ENCODE assay signal across 12 cellular contexts in the genomic region with DNA sequence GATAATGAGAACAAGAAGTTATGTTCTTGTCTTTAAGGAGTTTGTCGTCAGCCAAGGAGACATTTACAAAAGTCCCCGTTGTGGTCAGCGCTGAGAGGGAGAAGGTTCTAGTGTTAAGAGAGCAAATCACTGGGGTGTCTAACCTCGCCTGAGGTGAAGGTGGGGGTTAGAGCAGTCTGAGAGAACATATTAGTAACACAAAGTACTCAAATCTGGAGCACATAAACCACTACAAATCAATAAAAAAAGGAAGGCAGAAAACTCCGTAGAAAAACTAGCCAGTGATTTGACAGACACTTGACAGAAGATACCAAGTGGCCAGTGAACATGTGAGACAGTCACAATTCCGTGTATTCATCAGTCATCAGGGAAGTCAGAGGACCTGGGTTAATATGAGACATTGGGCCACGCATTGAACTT. TPM values are rescaled to one million over a fixed set of nuclear protein-coding genes. Genes with fewer than 3 reads are reported as not detected.
DNase-seq lines count a peak whose midpoint lies in the region; ATAC-seq and TF ChIP-seq lines count a peak whose summit lies in the region.
"Had no signal": no experiment of that assay in that cellular context is flagged by ENCODE, and none has a peak within 500 bp of the region (broad histone marks: within the 10 kb centered on the region; RNA-seq: fewer than 3 reads in every experiment).

No MANE protein-coding gene starts in this region.

- POLR2A ChIA-PET in activated CD4-positive, alpha-beta memory T cell treated with anti-CD3 and anti-CD28 coated beads for 36 hours (lab: Charles Lee) = no interaction called here
- POLR2A ChIA-PET in activated CD4-positive, alpha-beta memory T cell treated with anti-CD3 and anti-CD28 coated beads, Interleukin-2, amount 10 ng/mL, durations not matched to agents 7 days and 5 days (lab: Charles Lee) = no interaction called here

- H3K4me3 ChIP-seq in vagina = no peak overlapping the region
- H3K4me3 ChIP-seq: spleen had no signal

- H3K9me3 ChIP-seq in vagina = no peaks in the 10 kb centered on the region
- H3K9me3 ChIP-seq: spleen had no signal

- TF ChIP-seq CTCF in vagina (IDR thresholded peaks at IDR 0.05) = no peak

- H3K4me1 ChIP-seq in vagina = peaks cover 61% of the 10 kb centered on the region

- intact Hi-C loops in activated CD4-positive, alpha-beta memory T cell treated with anti-CD3 and anti-CD28 coated beads for 36 hours (cut with micrococcal nuclease) = no loop called here
- intact Hi-C loops in vagina (cut with DNase I) = no loop called here

- no peak overlapping the region for H3K4me3 Mint-ChIP-seq in activated CD4-positive, alpha-beta memory T cell treated with anti-CD3 and anti-CD28 coated beads for 36 hours
- H3K4me3 Mint-ChIP-seq in activated CD4-positive, alpha-beta memory T cell treated with anti-CD3 and anti-CD28 coated beads, Interleukin-2, amount 10 ng/mL, durations not matched to agents 7 days and 5 days = no peak overlapping the region
- no peak overlapping the region for H3K4me3 Mint-ChIP-seq in effector memory CD8-positive, alpha-beta T cell
- H3K4me3 Mint-ChIP-seq in stimulated activated naive B cell treated with anti-CD40 and anti-IgM and Interleukin-4, amounts not matched to agents 10 μg/mL and 1 μg/mL and 100 μg/mL, for 72 hours = peak overlapping the region in 1 of 2 donors; percentile 1

- H3K27me3 ChIP-seq in vagina = no peaks in the 10 kb centered on the region
- H3K27me3 ChIP-seq: spleen had no signal

- no peak overlapping the region for H3K27ac ChIP-seq in vagina

- no peak for TF ChIP-seq POLR2A in vagina (IDR thresholded peaks at IDR 0.05)

- no peaks in the 10 kb centered on the region for H3K27me3 Mint-ChIP-seq in activated CD4-positive, alpha-beta memory T cell treated with anti-CD3 and anti-CD28 coated beads for 36 hours
- H3K27me3 Mint-ChIP-seq in activated CD4-positive, alpha-beta memory T cell treated with anti-CD3 and anti-CD28 coated beads, Interleukin-2, amount 10 ng/mL, durations not matched to agents 7 days and 5 days = no peaks in the 10 kb centered on the region
- H3K27me3 Mint-ChIP-seq in effector memory CD8-positive, alpha-beta T cell = no peaks in the 10 kb centered on the region
- H3K27me3 Mint-ChIP-seq in stimulated activated naive B cell treated with anti-CD40 and anti-IgM and Interleukin-4, amounts not matched to agents 10 μg/mL and 1 μg/mL and 100 μg/mL, for 72 hours = no peaks in the 10 kb centered on the region

- peaks cover 0 to 23% of the 10 kb centered on the region in 2 donors for H3K36me3 ChIP-seq in vagina

- H3K4me1 Mint-ChIP-seq in activated CD4-positive, alpha-beta memory T cell treated with anti-CD3 and anti-CD28 coated beads for 36 hours (ENCODE audit: low read depth) = peaks cover 37% of the 10 kb centered on the region
- peaks cover 43% of the 10 kb centered on the region for H3K4me1 Mint-ChIP-seq in activated CD4-positive, alpha-beta memory T cell treated with anti-CD3 and anti-CD28 coated beads, Interleukin-2, amount 10 ng/mL, durations not matched to agents 7 days and 5 days
- H3K4me1 Mint-ChIP-seq in effector memory CD8-positive, alpha-beta T cell (ENCODE audit: low read depth in 2 of 2) = peaks cover 43 to 44% of the 10 kb centered on the region in 2 donors
- peaks cover 50 to 54% of the 10 kb centered on the region in 2 donors for H3K4me1 Mint-ChIP-seq in stimulated activated naive B cell treated with anti-CD40 and anti-IgM and Interleukin-4, amounts not matched to agents 10 μg/mL and 1 μg/mL and 100 μg/mL, for 72 hours

- ATAC-seq in HG02642 (IDR thresholded peaks at IDR 0.05; ENCODE audit: poor library complexity, unreplicated experiment) = peak; percentile 40
- ATAC-seq in effector memory CD8-positive, alpha-beta T cell (replicated peaks) = no peak
- peak in 1 of 2 donors; percentile 56 for ATAC-seq in stimulated activated naive B cell treated with anti-CD40 and anti-IgM and Interleukin-4, amounts not matched to agents 10 μg/mL and 1 μg/mL and 100 μg/mL, for 72 hours (replicated peaks)
- ATAC-seq: Panc1 had no signal

- H3K27ac Mint-ChIP-seq in activated CD4-positive, alpha-beta memory T cell treated with anti-CD3 and anti-CD28 coated beads for 36 hours = peak overlapping the region; percentile 5
- no peak overlapping the region for H3K27ac Mint-ChIP-seq in activated CD4-positive, alpha-beta memory T cell treated with anti-CD3 and anti-CD28 coated beads, Interleukin-2, amount 10 ng/mL, durations not matched to agents 7 days and 5 days
- H3K27ac Mint-ChIP-seq in effector memory CD8-positive, alpha-beta T cell = peak overlapping the region; percentile 57 to 76
- peak overlapping the region; percentile 47 for H3K27ac Mint-ChIP-seq in stimulated activated naive B cell treated with anti-CD40 and anti-IgM and Interleukin-4, amounts not matched to agents 10 μg/mL and 1 μg/mL and 100 μg/mL, for 72 hours

- CTCF ChIA-PET in activated CD4-positive, alpha-beta memory T cell treated with anti-CD3 and anti-CD28 coated beads for 36 hours (lab: Charles Lee) = no interaction called here
- CTCF ChIA-PET in activated CD4-positive, alpha-beta memory T cell treated with anti-CD3 and anti-CD28 coated beads, Interleukin-2, amount 10 ng/mL, durations not matched to agents 7 days and 5 days (lab: Charles Lee) = no interaction called here

- DNase-seq in activated CD4-positive, alpha-beta memory T cell treated with anti-CD3 and anti-CD28 coated beads for 36 hours = no peak
- DNase-seq in activated CD4-positive, alpha-beta memory T cell treated with anti-CD3 and anti-CD28 coated beads, Interleukin-2, amount 10 ng/mL, durations not matched to agents 7 days and 5 days = no peak
- DNase-seq in effector memory CD8-positive, alpha-beta T cell = no peak
- DNase-seq in stimulated activated naive B cell treated with anti-CD40 and anti-IgM and Interleukin-4, amounts not matched to agents 10 μg/mL and 1 μg/mL and 100 μg/mL, for 72 hours = no peak
- DNase-seq in activated effector memory CD4-positive, alpha-beta T cell treated with Interleukin-2 at 50 U/mL for 16 hours = no peak
- DNase-seq in vagina (ENCODE audit: extremely low spot score in 2 of 2) = no peak
- no peak for DNase-seq in SW 1271 (lab: John Stamatoyannopoulos, UW)
- DNase-seq: IMR-90, NCI-H2081 treated with DMSO at 0.1 percent for 48 hours, spleen had no signal

- H3K36me3 Mint-ChIP-seq in activated CD4-positive, alpha-beta memory T cell treated with anti-CD3 and anti-CD28 coated beads for 36 hours = peaks cover 15% of the 10 kb centered on the region
- peaks cover 20% of the 10 kb centered on the region for H3K36me3 Mint-ChIP-seq in activated CD4-positive, alpha-beta memory T cell treated with anti-CD3 and anti-CD28 coated beads, Interleukin-2, amount 10 ng/mL, durations not matched to agents 7 days and 5 days (ENCODE audit: low read depth)
- H3K36me3 Mint-ChIP-seq in effector memory CD8-positive, alpha-beta T cell (ENCODE audit: insufficient read depth) = peaks cover 47% of the 10 kb centered on the region
- peaks cover 14 to 22% of the 10 kb centered on the region in 2 donors for H3K36me3 Mint-ChIP-seq in stimulated activated naive B cell treated with anti-CD40 and anti-IgM and Interleukin-4, amounts not matched to agents 10 μg/mL and 1 μg/mL and 100 μg/mL, for 72 hours

- no peaks in the 10 kb centered on the region for H3K9me3 Mint-ChIP-seq in activated CD4-positive, alpha-beta memory T cell treated with anti-CD3 and anti-CD28 coated beads for 36 hours
- no peaks in the 10 kb centered on the region for H3K9me3 Mint-ChIP-seq in activated CD4-positive, alpha-beta memory T cell treated with anti-CD3 and anti-CD28 coated beads, Interleukin-2, amount 10 ng/mL, durations not matched to agents 7 days and 5 days
- no peaks in the 10 kb centered on the region for H3K9me3 Mint-ChIP-seq in effector memory CD8-positive, alpha-beta T cell
- no peaks in the 10 kb centered on the region for H3K9me3 Mint-ChIP-seq in stimulated activated naive B cell treated with anti-CD40 and anti-IgM and Interleukin-4, amounts not matched to agents 10 μg/mL and 1 μg/mL and 100 μg/mL, for 72 hours

RNA-seq across cellular contexts. Expression of a gene that starts 45.4 kb away (rescaled TPM):
- 10 to 100 TPM; 46.5 to 47.4 TPM for total RNA-seq in activated CD4-positive, alpha-beta memory T cell treated with anti-CD3 and anti-CD28 coated beads for 36 hours
- total RNA-seq in activated CD4-positive, alpha-beta memory T cell treated with anti-CD3 and anti-CD28 coated beads, Interleukin-2, amount 10 ng/mL, durations not matched to agents 7 days and 5 days = 10 to 100 TPM; 67.4 to 68.2 TPM
- total RNA-seq in vagina = 24.8 TPM

RNA-seq across cellular contexts. Expression of a gene that starts 52.4 kb away (rescaled TPM):
- total RNA-seq in activated CD4-positive, alpha-beta memory T cell treated with anti-CD3 and anti-CD28 coated beads for 36 hours = 100 to 1,000 TPM; 554 to 560 TPM
- 100 to 1,000 TPM; 413 to 415 TPM for total RNA-seq in activated CD4-positive, alpha-beta memory T cell treated with anti-CD3 and anti-CD28 coated beads, Interleukin-2, amount 10 ng/mL, durations not matched to agents 7 days and 5 days
- total RNA-seq in vagina = 42.2 TPM

RNA-seq across cellular contexts. Expression of a gene that starts 59.3 kb away (rescaled TPM):
- total RNA-seq in activated CD4-positive, alpha-beta memory T cell treated with anti-CD3 and anti-CD28 coated beads for 36 hours = 10 to 100 TPM; 75.5 to 77.1 TPM
- 10 to 100 TPM; 71.2 to 73.3 TPM for total RNA-seq in activated CD4-positive, alpha-beta memory T cell treated with anti-CD3 and anti-CD28 coated beads, Interleukin-2, amount 10 ng/mL, durations not matched to agents 7 days and 5 days
- 58.9 TPM for total RNA-seq in vagina
